In the genomic region with DNA sequence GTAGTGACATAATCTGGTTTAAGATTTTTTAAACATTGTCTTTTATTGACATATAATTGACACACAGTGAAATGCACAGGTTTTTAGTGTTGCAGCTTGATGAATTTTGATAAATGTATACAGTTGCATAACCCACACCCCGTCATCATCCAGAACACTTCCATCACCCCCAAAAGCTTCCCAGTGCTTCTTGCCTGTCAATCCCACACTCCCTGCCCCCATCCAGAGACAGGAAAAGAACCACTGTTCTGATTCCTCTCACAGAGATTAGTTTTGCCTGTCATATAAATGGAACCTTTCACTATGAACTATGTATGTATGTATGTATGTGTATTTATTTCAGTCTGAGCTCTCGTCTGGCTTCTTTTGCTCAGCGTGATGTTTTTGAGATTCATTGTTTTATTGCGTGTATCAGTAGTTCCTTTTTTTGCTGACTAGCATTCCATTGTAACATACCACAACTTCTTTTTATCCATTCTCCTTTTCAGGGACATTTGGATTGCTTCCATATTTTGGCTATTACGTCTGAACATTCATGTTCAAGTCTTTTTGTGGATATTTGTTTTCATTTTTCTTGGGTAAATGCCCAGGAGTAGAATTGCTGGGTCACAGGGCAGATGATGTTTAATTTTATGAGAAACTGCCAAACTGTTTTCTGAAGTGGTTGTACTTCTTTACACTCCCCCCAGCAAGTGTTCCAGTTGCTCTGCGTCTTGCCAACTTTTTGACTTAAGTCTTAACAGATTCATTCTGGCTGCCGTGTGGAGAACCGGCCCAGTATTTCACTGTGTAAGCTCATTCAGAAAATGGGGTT, we compare ENCODE assay signal across 9 cellular contexts. TPM values are rescaled to one million over a fixed set of nuclear protein-coding genes. Genes with fewer than 3 reads are reported as not detected.
DNase-seq lines count a peak whose midpoint lies in the region; ATAC-seq, FAIRE-seq and TF ChIP-seq lines count a peak whose summit lies in the region.
"Had no signal": no experiment of that assay in that cellular context is flagged by ENCODE, and none has a peak within 500 bp of the region (broad histone marks: within the 10 kb centered on the region; RNA-seq: fewer than 3 reads in every experiment).

No MANE protein-coding gene starts in this region.

- intact Hi-C loops in esophagus squamous epithelium (cut with DNase I) = no loop called here

- peaks cover 5% of the 10 kb centered on the region for H3K36me3 Mint-ChIP-seq in glutamatergic neuron (ENCODE audit: unreplicated experiment)

- H3K27ac ChIP-seq in SK-N-MC (peak overlapping the region; percentile 2; the same call in 1 of the 2 replicates), esophagus squamous epithelium (peak overlapping the region in 3 of 4 donors; percentile 45 to 57 (median 50))
- H3K27ac ChIP-seq: cardiac muscle cell had no signal

- H3K4me3 ChIP-seq in SK-N-MC (no peak overlapping the region), esophagus squamous epithelium (no peak overlapping the region)
- H3K4me3 ChIP-seq: cardiac muscle cell had no signal

- H3K9me3 Mint-ChIP-seq in glutamatergic neuron (ENCODE audit: unreplicated experiment) = no peaks in the 10 kb centered on the region

- FAIRE-seq in D721Med (lab: Jason Lieb, UNC) = no peak

- H3K27ac Mint-ChIP-seq in glutamatergic neuron (ENCODE audit: unreplicated experiment) = no peak overlapping the region

- DNase-seq in EH (ENCODE audit: low read depth) (peak; percentile 92), SK-N-MC (ENCODE audit: low read depth, low spot score) (no peak), esophagus squamous epithelium (lab: John Stamatoyannopoulos, UW) (no peak), putamen (ENCODE audit: low spot score) (peak; percentile 62), D721Med (ENCODE audit: insufficient read length, low spot score) (no peak), glutamatergic neuron (no peak)
- no peak for DNase-seq in activated effector memory CD4-positive, alpha-beta T cell treated with Interleukin-2 at 50 U/mL for 16 hours

- H3K9me3 ChIP-seq in SK-N-MC (ENCODE audit: low read depth, low read length) = no peaks in the 10 kb centered on the region
- H3K9me3 ChIP-seq in esophagus squamous epithelium = no peaks in the 10 kb centered on the region

- H3K36me3 ChIP-seq in SK-N-MC (ENCODE audit: insufficient read depth, low read length) (peaks cover 7% of the 10 kb centered on the region; the same call in 1 of the 2 replicates), esophagus squamous epithelium (peaks cover 0 to 57% (median 5%) of the 10 kb centered on the region in 3 donors)

- no peaks in the 10 kb centered on the region for H3K27me3 ChIP-seq in esophagus squamous epithelium
- H3K27me3 ChIP-seq: cardiac muscle cell had no signal

- 27 to 28% methylated on average over 8 of the region's 8 CpGs for WGBS in esophagus squamous epithelium, 2 donors

- peaks cover 46% of the 10 kb centered on the region for H3K4me1 Mint-ChIP-seq in glutamatergic neuron (ENCODE audit: low read depth, unreplicated experiment)

- no peak overlapping the region for H3K4me3 Mint-ChIP-seq in glutamatergic neuron (ENCODE audit: unreplicated experiment)

- peaks cover 0 to 29% (median 10%) of the 10 kb centered on the region in 3 donors for H3K4me1 ChIP-seq in esophagus squamous epithelium

- no peak overlapping the region for H3K9ac ChIP-seq in SK-N-MC (ENCODE audit: insufficient read length)

- TF ChIP-seq POLR2A in esophagus squamous epithelium (IDR thresholded peaks at IDR 0.05) = no peak

- ATAC-seq in HG02981 (IDR thresholded peaks at IDR 0.05; ENCODE audit: unreplicated experiment) = no peak

- TF ChIP-seq CTCF in esophagus squamous epithelium (IDR thresholded peaks at IDR 0.05) (no peak), D721Med (IDR thresholded peaks at IDR 0.05; ENCODE audit: insufficient read depth, missing control alignments) (no peak), glutamatergic neuron (IDR thresholded peaks at IDR 0.05; ENCODE audit: partially characterized antibody, unreplicated experiment) (no peak)

- H3K27me3 Mint-ChIP-seq in glutamatergic neuron (ENCODE audit: unreplicated experiment) = peaks cover 3% of the 10 kb centered on the region

RNA-seq across cellular contexts. Expression of gene UBIAD1, which starts 8.7 kb away (rescaled TPM):
- total RNA-seq in esophagus squamous epithelium (10 to 100 TPM in 2 of 4 donors, 1 to 10 TPM in 2; 4.6 to 16.2 (median 9.9) TPM), glutamatergic neuron (ENCODE audit: unreplicated experiment) (22.7 TPM)

RNA-seq across cellular contexts. Expression of gene MTOR, which starts 19.4 kb away (rescaled TPM):
- total RNA-seq in esophagus squamous epithelium (10 to 100 TPM; 25.4 to 34.2 (median 30.1) TPM), glutamatergic neuron (ENCODE audit: unreplicated experiment) (82.4 TPM)

Comparison
In these comparisons a context has a peak if more than half of its experiments do, and no peak if none do; other contexts are left out.
1. DNase-seq: peak in EH (single experiment) and putamen (single experiment); none in SK-N-MC (single experiment), esophagus squamous epithelium (single experiment), activated effector memory CD4-positive, alpha-beta T cell treated with Interleukin-2 at 50 U/mL for 16 hours (single experiment), D721Med (single experiment) and glutamatergic neuron (single experiment).